ENCODE assay signal across 9 cellular contexts in genomic region chr1:36396359-36396758, GRCh38. TPM values are rescaled to one million over a fixed set of nuclear protein-coding genes. Genes with fewer than 3 reads are reported as not detected.
DNase-seq lines count a peak whose midpoint lies in the region; ATAC-seq and TF ChIP-seq lines count a peak whose summit lies in the region.
"Had no signal": no experiment of that assay in that cellular context is flagged by ENCODE, and none has a peak within 500 bp of the region (broad histone marks: within the 10 kb centered on the region; RNA-seq: fewer than 3 reads in every experiment).

No MANE protein-coding gene starts in this region.

- peaks cover 19% of the 10 kb centered on the region for H3K4me1 Mint-ChIP-seq in activated T-helper 2 cell treated with anti-CD3 and anti-CD28 coated beads, Interferon-gamma antibody, Interleukin-2, Interleukin-4, amounts not matched to agents 10 μg/mL and 5 μg/mL and 100 μg/mL, durations not matched to agents 14 hours and 24 hours and 36 hours (ENCODE audit: low read depth)
- H3K4me1 Mint-ChIP-seq in naive B cell = peaks cover 32 to 66% (median 62%) of the 10 kb centered on the region in 3 donors

- no peaks in the 10 kb centered on the region for H3K9me3 Mint-ChIP-seq in activated T-helper 2 cell treated with anti-CD3 and anti-CD28 coated beads, Interferon-gamma antibody, Interleukin-2, Interleukin-4, amounts not matched to agents 10 μg/mL and 5 μg/mL and 100 μg/mL, durations not matched to agents 14 hours and 24 hours and 36 hours
- peaks cover 0 to 2% (median 0%) of the 10 kb centered on the region in 7 donors for H3K9me3 Mint-ChIP-seq in naive B cell

- TF ChIP-seq CTCF in 22Rv1 (IDR thresholded peaks at IDR 0.05) = no peak

- DNase-seq in activated T-helper 2 cell treated with anti-CD3 and anti-CD28 coated beads, Interferon-gamma antibody, Interleukin-2, Interleukin-4, amounts not matched to agents 10 μg/mL and 5 μg/mL and 100 μg/mL, durations not matched to agents 14 hours and 24 hours and 36 hours (ENCODE audit: low spot score) = no peak
- DNase-seq in naive B cell = no peak
- DNase-seq in Ammon's horn (ENCODE audit: low spot score) = no peak
- no peak for DNase-seq in UCSD-AML1 (lab: John Stamatoyannopoulos, UW; ENCODE audit: unreplicated experiment)
- no peak for DNase-seq in inferior parietal cortex (ENCODE audit: extremely low spot score)
- DNase-seq: MM.1S had no signal

- intact Hi-C loops in activated T-helper 2 cell treated with anti-CD3 and anti-CD28 coated beads, Interferon-gamma antibody, Interleukin-2, Interleukin-4, amounts not matched to agents 10 μg/mL and 5 μg/mL and 100 μg/mL, durations not matched to agents 14 hours and 24 hours and 36 hours (cut with micrococcal nuclease) = loop anchor here (5.0 kb wide), 1 partner anchor 66 kb away; the partner anchor contains the start of gene MRPS15

- ATAC-seq in naive B cell (ENCODE audit: low read depth in 2 of 2) (no peak), GM19035 (IDR thresholded peaks at IDR 0.05; ENCODE audit: unreplicated experiment) (no peak)

- H3K27ac Mint-ChIP-seq in activated T-helper 2 cell treated with anti-CD3 and anti-CD28 coated beads, Interferon-gamma antibody, Interleukin-2, Interleukin-4, amounts not matched to agents 10 μg/mL and 5 μg/mL and 100 μg/mL, durations not matched to agents 14 hours and 24 hours and 36 hours = peak overlapping the region; percentile 42
- H3K27ac Mint-ChIP-seq in naive B cell = peak overlapping the region in 4 of 6 donors; percentile 96 to 100 (median 100)

- peak overlapping the region; percentile 79; the same call in 1 of the 2 replicates for H3K27ac ChIP-seq in 22Rv1

- H3K36me3 Mint-ChIP-seq in activated T-helper 2 cell treated with anti-CD3 and anti-CD28 coated beads, Interferon-gamma antibody, Interleukin-2, Interleukin-4, amounts not matched to agents 10 μg/mL and 5 μg/mL and 100 μg/mL, durations not matched to agents 14 hours and 24 hours and 36 hours (ENCODE audit: low read depth) = peaks cover 30% of the 10 kb centered on the region
- H3K36me3 Mint-ChIP-seq in naive B cell = peaks cover 1 to 3% of the 10 kb centered on the region in 2 donors

- no peaks in the 10 kb centered on the region for H3K27me3 Mint-ChIP-seq in activated T-helper 2 cell treated with anti-CD3 and anti-CD28 coated beads, Interferon-gamma antibody, Interleukin-2, Interleukin-4, amounts not matched to agents 10 μg/mL and 5 μg/mL and 100 μg/mL, durations not matched to agents 14 hours and 24 hours and 36 hours (ENCODE audit: low read depth)
- H3K27me3 Mint-ChIP-seq in naive B cell = no peaks in the 10 kb centered on the region

- peak overlapping the region; percentile 99 for H3K4me3 Mint-ChIP-seq in activated T-helper 2 cell treated with anti-CD3 and anti-CD28 coated beads, Interferon-gamma antibody, Interleukin-2, Interleukin-4, amounts not matched to agents 10 μg/mL and 5 μg/mL and 100 μg/mL, durations not matched to agents 14 hours and 24 hours and 36 hours (ENCODE audit: low read depth)
- peak overlapping the region; percentile 91 to 100 (median 99) for H3K4me3 Mint-ChIP-seq in naive B cell

- peak overlapping the region; percentile 88; the same call in 1 of the 2 replicates for H3K4me3 ChIP-seq in GM08714 (ENCODE audit: low read length)

RNA-seq across cellular contexts. Expression of gene LSM10, which starts 1.3 kb away (rescaled TPM):
- total RNA-seq in activated T-helper 2 cell treated with anti-CD3 and anti-CD28 coated beads, Interferon-gamma antibody, Interleukin-2, Interleukin-4, amounts not matched to agents 10 μg/mL and 5 μg/mL and 100 μg/mL, durations not matched to agents 14 hours and 24 hours and 36 hours = 48.4 and 55.3 TPM in 2 replicates
- 100 to 1,000 TPM; 358 to 480 (median 448) TPM for polyA plus RNA-seq in naive B cell (ENCODE audit: low read depth in 6 of 6)

RNA-seq across cellular contexts. Expression of gene STK40, which starts 10.6 kb away (rescaled TPM):
- total RNA-seq in activated T-helper 2 cell treated with anti-CD3 and anti-CD28 coated beads, Interferon-gamma antibody, Interleukin-2, Interleukin-4, amounts not matched to agents 10 μg/mL and 5 μg/mL and 100 μg/mL, durations not matched to agents 14 hours and 24 hours and 36 hours = 41.3 and 42.4 TPM in 2 replicates
- 100 to 1,000 TPM in 1 of 6 donors, 10 to 100 TPM in 5; 62.3 to 105 (median 73.3) TPM for polyA plus RNA-seq in naive B cell (ENCODE audit: low read depth in 6 of 6)

RNA-seq across cellular contexts. Expression of gene OSCP1, which starts 53.9 kb away (rescaled TPM):
- total RNA-seq in activated T-helper 2 cell treated with anti-CD3 and anti-CD28 coated beads, Interferon-gamma antibody, Interleukin-2, Interleukin-4, amounts not matched to agents 10 μg/mL and 5 μg/mL and 100 μg/mL, durations not matched to agents 14 hours and 24 hours and 36 hours = 0.59 and 1.2 TPM in 2 replicates
- polyA plus RNA-seq in naive B cell (ENCODE audit: low read depth in 6 of 6) = under 1 TPM in 1 of 6 donors, not detected in 5; 0.62 TPM
